ENCODE assay signal across 20 cellular contexts in the genomic region with DNA sequence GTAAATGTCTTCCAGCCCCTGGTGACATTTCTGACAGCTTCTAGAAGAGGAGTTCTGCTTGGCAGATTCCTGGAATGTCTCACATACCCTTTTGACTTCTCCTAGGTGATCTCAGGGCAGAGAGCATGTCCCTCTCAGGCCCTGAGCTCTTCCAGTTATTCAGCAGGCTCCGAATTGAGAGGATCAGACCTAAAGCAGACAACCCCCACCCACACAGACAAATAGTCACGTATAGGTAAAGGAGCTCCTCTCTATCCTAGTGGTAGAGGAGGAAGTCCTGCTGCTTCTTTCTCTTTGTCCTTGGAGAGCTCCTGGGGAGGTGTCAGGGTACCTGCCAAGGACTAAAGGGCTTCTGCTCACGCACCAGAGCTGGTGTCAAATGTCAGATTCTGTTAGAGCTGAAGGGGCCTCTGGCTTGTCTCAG.
"Had no signal": no experiment of that assay in that cellular context is flagged by ENCODE, and none has a peak within 500 bp of the region (broad histone marks: within the 10 kb centered on the region; RNA-seq: fewer than 3 reads in every experiment).

No MANE protein-coding gene starts in this region.

- H3K4me3 Mint-ChIP-seq: activated naive CD8-positive, alpha-beta T cell; activated T-cell treated with anti-CD3 and anti-CD28 coated beads, Interleukin-2, amount 50 U/mL, for 24 hours; brain; dendritic cell treated with granulocyte-macrophage colony-stimulating factor and Interleukin-4, amounts not matched to agents 40 ng/mL and 50 ng/mL, for 4 days; naive thymus-derived CD4-positive, alpha-beta T cell had no signal

- H3K36me3 Mint-ChIP-seq: activated naive CD8-positive, alpha-beta T cell; brain had no signal

- H3K27ac ChIP-seq: prostate gland, right lobe of liver, spleen, transverse colon had no signal

- H3K4me1 Mint-ChIP-seq: naive thymus-derived CD4-positive, alpha-beta T cell had no signal

- ATAC-seq: esophagus mucosa; naive thymus-derived CD4-positive, alpha-beta T cell; right lobe of liver had no signal

- DNase-seq: activated CD4-positive, alpha-beta T cell treated with anti-CD3 and anti-CD28 coated beads, Interleukin-2, amount 50 U/mL, for 4 hours; activated CD4-positive, CD25-positive, alpha-beta regulatory T cell treated with anti-CD3 and anti-CD28 coated beads, Interleukin-2, amount 50 U/mL, for 72 hours; activated effector memory CD4-positive, alpha-beta T cell treated with anti-CD3 and anti-CD28 coated beads, Interleukin-2, amount 50 U/mL, for 16 hours; activated T-cell treated with anti-CD3 and anti-CD28 coated beads, Interleukin-2, amount 50 U/mL, for 24 hours; amygdala; cerebellar nuclear complex; naive thymus-derived CD4-positive, alpha-beta T cell; right lobe of liver; spleen; stimulated activated CD4-positive, alpha-beta T cell treated with anti-CD3 and anti-CD28 coated beads, Interleukin-1b, Interleukin-23, amount 100 ng/mL, for 48 hours; stimulated activated naive CD4-positive, alpha-beta T cell; substantia nigra; transverse colon had no signal

- H3K9me3 Mint-ChIP-seq: activated T-cell treated with anti-CD3 and anti-CD28 coated beads, Interleukin-2, amount 50 U/mL, for 24 hours; dendritic cell treated with granulocyte-macrophage colony-stimulating factor and Interleukin-4, amounts not matched to agents 40 ng/mL and 50 ng/mL, for 4 days had no signal

- H3K27ac Mint-ChIP-seq: activated naive CD8-positive, alpha-beta T cell; activated T-cell treated with anti-CD3 and anti-CD28 coated beads, Interleukin-2, amount 50 U/mL, for 24 hours; brain; dendritic cell treated with granulocyte-macrophage colony-stimulating factor and Interleukin-4, amounts not matched to agents 40 ng/mL and 50 ng/mL, for 4 days; naive thymus-derived CD4-positive, alpha-beta T cell had no signal

- H3K9me3 ChIP-seq: prostate gland, right lobe of liver, spleen, transverse colon had no signal

- H3K27me3 ChIP-seq: right lobe of liver, transverse colon had no signal

- H3K36me3 ChIP-seq: prostate gland, right lobe of liver, spleen, transverse colon had no signal

- H3K4me1 ChIP-seq: prostate gland, right lobe of liver, spleen, transverse colon had no signal

- H3K27me3 Mint-ChIP-seq: activated naive CD8-positive, alpha-beta T cell had no signal

- FAIRE-seq: endometrium had no signal

- H3K4me3 ChIP-seq: lung, prostate gland, right lobe of liver, spleen, transverse colon had no signal
